Comparison of ENCODE assay signal across 26 cellular contexts in the genomic region with DNA sequence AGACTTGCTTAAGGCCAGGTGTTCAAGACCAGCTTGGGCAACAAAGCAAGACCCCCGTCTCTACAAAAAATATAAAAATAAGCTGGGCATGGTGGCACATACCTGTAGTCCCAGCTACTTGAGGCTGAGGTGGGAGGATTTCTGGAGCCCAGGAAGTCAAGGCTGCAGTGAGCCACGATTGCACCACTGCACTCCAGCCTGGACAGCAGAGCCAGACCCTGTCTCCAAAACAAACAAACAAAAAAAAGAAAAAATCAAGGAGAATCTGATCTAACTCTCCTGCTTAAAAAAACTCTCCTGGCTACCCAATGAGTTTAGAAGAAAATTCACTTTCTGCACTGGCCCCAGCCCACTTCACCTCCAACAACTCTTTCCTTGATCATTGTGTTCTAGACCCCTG. TPM values are rescaled to one million over a fixed set of nuclear protein-coding genes. Genes with fewer than 3 reads are reported as not detected.
DNase-seq lines count a peak whose midpoint lies in the region; ATAC-seq and TF ChIP-seq lines count a peak whose summit lies in the region.
"Had no signal": no experiment of that assay in that cellular context is flagged by ENCODE, and none has a peak within 500 bp of the region (broad histone marks: within the 10 kb centered on the region; RNA-seq: fewer than 3 reads in every experiment).

No MANE protein-coding gene starts in this region.

- POLR2A ChIA-PET in activated CD4-positive, alpha-beta memory T cell treated with anti-CD3 and anti-CD28 coated beads for 36 hours (lab: Charles Lee), result no interaction called here

- H3K36me3 ChIP-seq in esophagus squamous epithelium (no peaks in the 10 kb centered on the region), mucosa of stomach (ENCODE audit: control insufficient read depth, insufficient read depth, low read length) (no peaks in the 10 kb centered on the region), urinary bladder (ENCODE audit: insufficient read depth) (no peaks in the 10 kb centered on the region)
- H3K36me3 ChIP-seq: BE2C, neutrophil, thyroid gland had no signal

- peak overlapping the region; percentile 78 for H3K9ac ChIP-seq in mucosa of stomach (ENCODE audit: low read length)

- intact Hi-C loops in cardiac septum (cut with DNase I), result no loop called here
- intact Hi-C loops in left ventricle myocardium superior (cut with micrococcal nuclease), result no loop called here
- intact Hi-C loops in esophagus squamous epithelium (cut with DNase I), result no loop called here
- intact Hi-C loops in activated CD4-positive, alpha-beta memory T cell treated with anti-CD3 and anti-CD28 coated beads for 36 hours (cut with micrococcal nuclease), result no loop called here

- WGBS in esophagus squamous epithelium, 2 donors, result 47 to 57% methylated on average over 2 of the region's 2 CpGs
- WGBS in urinary bladder, result 64% methylated on average over 2 of the region's 2 CpGs

- peak overlapping the region; percentile 40 to 90 (median 80) for H3K27ac ChIP-seq in esophagus squamous epithelium
- peak overlapping the region; percentile 39 for H3K27ac ChIP-seq in urinary bladder (ENCODE audit: low read depth)
- H3K27ac ChIP-seq: neutrophil, thyroid gland had no signal

- H3K27me3 Mint-ChIP-seq in activated CD4-positive, alpha-beta memory T cell treated with anti-CD3 and anti-CD28 coated beads for 36 hours, result peaks cover 7% of the 10 kb centered on the region

- H3K4me1 Mint-ChIP-seq in activated CD4-positive, alpha-beta memory T cell treated with anti-CD3 and anti-CD28 coated beads for 36 hours (ENCODE audit: low read depth), result no peaks in the 10 kb centered on the region
- H3K4me1 Mint-ChIP-seq: activated CD4-positive, alpha-beta T cell treated with anti-CD3 and anti-CD28 coated beads, Interleukin-2, amount 10 ng/mL, durations not matched to agents 24 days and 14 days; activated naive CD8-positive, alpha-beta T cell treated with anti-CD3 and anti-CD28 coated beads, Interleukin-2, amount 10 ng/mL, durations not matched to agents 7 days and 5 days; stimulated activated memory B cell treated with anti-CD40 and anti-IgM and Interleukin-4, amounts not matched to agents 10 μg/mL and 1 μg/mL and 100 μg/mL, for 72 hours had no signal

- DNase-seq in cardiac septum (ENCODE audit: low spot score), result peak; percentile 24
- DNase-seq in left ventricle myocardium superior, result no peak
- no peak for DNase-seq in esophagus squamous epithelium (lab: John Stamatoyannopoulos, UW)
- no peak for DNase-seq in NCI-H69 (lab: John Stamatoyannopoulos, UW)
- DNase-seq in activated CD4-positive, alpha-beta memory T cell treated with anti-CD3 and anti-CD28 coated beads for 36 hours, result no peak
- DNase-seq: 8988T; activated CD4-positive, alpha-beta T cell treated with anti-CD3 and anti-CD28 coated beads, Interleukin-2, amount 10 ng/mL, durations not matched to agents 24 days and 14 days; activated CD8-positive, alpha-beta memory T cell treated with anti-CD3 and anti-CD28 coated beads, Interleukin-2, amount 50 U/mL, for 48 hours; activated naive CD8-positive, alpha-beta T cell treated with anti-CD3 and anti-CD28 coated beads, Interleukin-2, amount 10 ng/mL, durations not matched to agents 7 days and 5 days; BE2C; NCI-H1092; NCI-H1930; NCI-H345; OCI-M1; T-helper 2 cell; thyroid gland had no signal

- H3K27me3 ChIP-seq in esophagus squamous epithelium, result no peaks in the 10 kb centered on the region
- H3K27me3 ChIP-seq in mucosa of stomach (ENCODE audit: control insufficient read depth, insufficient read depth, low read length), result no peaks in the 10 kb centered on the region
- H3K27me3 ChIP-seq: neutrophil, thyroid gland had no signal

- no peaks in the 10 kb centered on the region for H3K9me3 ChIP-seq in esophagus squamous epithelium
- no peaks in the 10 kb centered on the region for H3K9me3 ChIP-seq in mucosa of stomach (ENCODE audit: control insufficient read depth, low read length)
- H3K9me3 ChIP-seq: BE2C, neutrophil, thyroid gland had no signal

- no peaks in the 10 kb centered on the region for H3K36me3 Mint-ChIP-seq in activated CD4-positive, alpha-beta memory T cell treated with anti-CD3 and anti-CD28 coated beads for 36 hours
- H3K36me3 Mint-ChIP-seq: activated naive CD8-positive, alpha-beta T cell treated with anti-CD3 and anti-CD28 coated beads, Interleukin-2, amount 10 ng/mL, durations not matched to agents 7 days and 5 days; stimulated activated memory B cell treated with anti-CD40 and anti-IgM and Interleukin-4, amounts not matched to agents 10 μg/mL and 1 μg/mL and 100 μg/mL, for 72 hours had no signal

- H3K4me1 ChIP-seq in esophagus squamous epithelium (peaks cover 0 to 42% (median 0%) of the 10 kb centered on the region in 3 donors), mucosa of stomach (ENCODE audit: control insufficient read depth, insufficient read depth, low read length) (peaks cover 62% of the 10 kb centered on the region), urinary bladder (ENCODE audit: insufficient read depth) (no peaks in the 10 kb centered on the region)
- H3K4me1 ChIP-seq: BE2C, thyroid gland had no signal

- no peak for TF ChIP-seq POLR2A in esophagus squamous epithelium (IDR thresholded peaks at IDR 0.05)

- CTCF ChIA-PET in activated CD4-positive, alpha-beta memory T cell treated with anti-CD3 and anti-CD28 coated beads for 36 hours (lab: Charles Lee), result no interaction called here

- H3K27ac Mint-ChIP-seq in activated CD4-positive, alpha-beta memory T cell treated with anti-CD3 and anti-CD28 coated beads for 36 hours, result no peak overlapping the region
- H3K27ac Mint-ChIP-seq: activated CD4-positive, alpha-beta T cell treated with anti-CD3 and anti-CD28 coated beads, Interleukin-2, amount 10 ng/mL, durations not matched to agents 24 days and 14 days; activated naive CD8-positive, alpha-beta T cell treated with anti-CD3 and anti-CD28 coated beads, Interleukin-2, amount 10 ng/mL, durations not matched to agents 7 days and 5 days; stimulated activated memory B cell treated with anti-CD40 and anti-IgM and Interleukin-4, amounts not matched to agents 10 μg/mL and 1 μg/mL and 100 μg/mL, for 72 hours had no signal

- H3K4me3 ChIP-seq in esophagus squamous epithelium (no peak overlapping the region), mucosa of stomach (ENCODE audit: low read length) (peak overlapping the region; percentile 32), urinary bladder (ENCODE audit: low read depth, low read length) (no peak overlapping the region)
- H3K4me3 ChIP-seq: smooth muscle cell, thyroid gland had no signal

- H3K9me3 Mint-ChIP-seq in activated CD4-positive, alpha-beta memory T cell treated with anti-CD3 and anti-CD28 coated beads for 36 hours, result no peaks in the 10 kb centered on the region
- H3K9me3 Mint-ChIP-seq: activated CD4-positive, alpha-beta T cell treated with anti-CD3 and anti-CD28 coated beads, Interleukin-2, amount 10 ng/mL, durations not matched to agents 24 days and 14 days; activated naive CD8-positive, alpha-beta T cell treated with anti-CD3 and anti-CD28 coated beads, Interleukin-2, amount 10 ng/mL, durations not matched to agents 7 days and 5 days; stimulated activated memory B cell treated with anti-CD40 and anti-IgM and Interleukin-4, amounts not matched to agents 10 μg/mL and 1 μg/mL and 100 μg/mL, for 72 hours had no signal

- H3K4me3 Mint-ChIP-seq in activated CD4-positive, alpha-beta memory T cell treated with anti-CD3 and anti-CD28 coated beads for 36 hours, result no peak overlapping the region
- H3K4me3 Mint-ChIP-seq: activated CD4-positive, alpha-beta T cell treated with anti-CD3 and anti-CD28 coated beads, Interleukin-2, amount 10 ng/mL, durations not matched to agents 24 days and 14 days; activated naive CD8-positive, alpha-beta T cell treated with anti-CD3 and anti-CD28 coated beads, Interleukin-2, amount 10 ng/mL, durations not matched to agents 7 days and 5 days; stimulated activated memory B cell treated with anti-CD40 and anti-IgM and Interleukin-4, amounts not matched to agents 10 μg/mL and 1 μg/mL and 100 μg/mL, for 72 hours had no signal

- no peak for TF ChIP-seq CTCF in esophagus squamous epithelium (IDR thresholded peaks at IDR 0.05)

- ATAC-seq in left ventricle myocardium superior (no peak), HG03025 (IDR thresholded peaks at IDR 0.05; ENCODE audit: low FRiP score, unreplicated experiment) (no peak)
- ATAC-seq: stimulated activated memory B cell treated with anti-CD40 and anti-IgM and Interleukin-4, amounts not matched to agents 10 μg/mL and 1 μg/mL and 100 μg/mL, for 72 hours had no signal

RNA-seq across cellular contexts. Expression of a gene that starts 1.9 kb away (rescaled TPM):
- total RNA-seq in cardiac septum, result not detected
- total RNA-seq in left ventricle myocardium superior, result not detected
- total RNA-seq in esophagus squamous epithelium, result under 1 TPM in 3 of 4 donors, not detected in 1; 0.32 to 0.42 (median 0.38) TPM
- total RNA-seq in urinary bladder, result not detected
- 0.04 TPM for polyA plus RNA-seq in urinary bladder
- not detected for total RNA-seq in activated CD4-positive, alpha-beta memory T cell treated with anti-CD3 and anti-CD28 coated beads for 36 hours
- total RNA-seq: activated CD4-positive, alpha-beta T cell treated with anti-CD3 and anti-CD28 coated beads, Interleukin-2, amount 10 ng/mL, durations not matched to agents 24 days and 14 days; activated naive CD8-positive, alpha-beta T cell treated with anti-CD3 and anti-CD28 coated beads, Interleukin-2, amount 10 ng/mL, durations not matched to agents 7 days and 5 days; Daoy; fibroblast of lung; LHCN-M2; SK-MEL-5; smooth muscle cell; thyroid gland had no signal
- polyA plus RNA-seq: fibroblast of lung, smooth muscle cell had no signal
